ENCODE assay signal across 8 cellular contexts in genomic region chr7:22821702-22822485, GRCh38. TPM values are rescaled to one million over a fixed set of nuclear protein-coding genes. Genes with fewer than 3 reads are reported as not detected.
DNase-seq lines count a peak whose midpoint lies in the region; ATAC-seq, FAIRE-seq and TF ChIP-seq lines count a peak whose summit lies in the region.

No MANE protein-coding gene starts in this region.

- peak overlapping the region; percentile 98 to 100 for H3K4me3 ChIP-seq in duodenal mucosa (ENCODE audit: low read depth in 1 of 2, low read length in 2 of 2)
- H3K4me3 ChIP-seq in mononuclear cell (ENCODE audit: low read length): peak overlapping the region; percentile 91
- peak overlapping the region; percentile 84 to 93 for H3K4me3 ChIP-seq in vagina

- no peak for FAIRE-seq in RCC 7860 (lab: Jason Lieb, UNC)

- H3K36me3 ChIP-seq in duodenal mucosa (ENCODE audit: control insufficient read depth in 1 of 2, insufficient read depth in 2 of 2, low read length in 2 of 2) (peaks cover under 1 to 11% of the 10 kb centered on the region in 2 donors), vagina (peaks cover 0 to 10% of the 10 kb centered on the region in 2 donors)

- TF ChIP-seq POLR2A in vagina (IDR thresholded peaks at IDR 0.05): no peak

- DNase-seq in NCI-H82 (lab: John Stamatoyannopoulos, UW): peak; percentile 32
- DNase-seq in NCI-H82 treated with DMSO at 0.1 percent for 48 hours (lab: John Stamatoyannopoulos, UW; ENCODE audit: unreplicated experiment): no peak
- DNase-seq in RCC 7860 (ENCODE audit: low spot score): peak; percentile 22
- DNase-seq in vagina (ENCODE audit: extremely low spot score in 2 of 2): no peak

- ATAC-seq in GM18868 (IDR thresholded peaks at IDR 0.05; ENCODE audit: unreplicated experiment) (no peak), HG03196 (IDR thresholded peaks at IDR 0.05; ENCODE audit: unreplicated experiment) (no peak)

- H3K4me1 ChIP-seq in duodenal mucosa (ENCODE audit: control insufficient read depth in 1 of 2, insufficient read depth in 2 of 2, low read length in 2 of 2) (peaks cover 5 to 27% of the 10 kb centered on the region in 2 donors), mononuclear cell (ENCODE audit: insufficient read depth, low read length) (peaks cover 28% of the 10 kb centered on the region), vagina (peaks cover 35% of the 10 kb centered on the region)

- H3K27me3 ChIP-seq in duodenal mucosa (ENCODE audit: control insufficient read depth in 1 of 2, insufficient read depth in 2 of 2, low read length in 2 of 2) (no peaks in the 10 kb centered on the region), mononuclear cell (ENCODE audit: insufficient read depth, low read length) (peaks cover 22% of the 10 kb centered on the region), vagina (no peaks in the 10 kb centered on the region)

- H3K27ac ChIP-seq in duodenal mucosa (ENCODE audit: low read depth, low read length): peak overlapping the region; percentile 48
- H3K27ac ChIP-seq in vagina: peak overlapping the region; percentile 93

- intact Hi-C loops in vagina (cut with DNase I): no loop called here

- peak overlapping the region; percentile 85 to 94 for H3K9ac ChIP-seq in duodenal mucosa (ENCODE audit: low read depth in 1 of 2, low read length in 2 of 2)

- TF ChIP-seq CTCF in vagina (IDR thresholded peaks at IDR 0.05): no peak

- no peaks in the 10 kb centered on the region for H3K9me3 ChIP-seq in duodenal mucosa (ENCODE audit: control insufficient read depth in 1 of 2, low read length in 2 of 2)
- no peaks in the 10 kb centered on the region for H3K9me3 ChIP-seq in mononuclear cell (ENCODE audit: low read depth, low read length)
- no peaks in the 10 kb centered on the region for H3K9me3 ChIP-seq in vagina

RNA-seq across cellular contexts. Expression of gene TOMM7, which starts 0.8 kb away (rescaled TPM):
- total RNA-seq in mononuclear cell: 343 TPM
- 167 TPM for total RNA-seq in vagina

Comparison
In these comparisons a context has a peak if more than half of its experiments do, and no peak if none do; other contexts are left out.
1. DNase-seq: peak in NCI-H82 (single experiment) and RCC 7860 (single experiment); none in NCI-H82 treated with DMSO at 0.1 percent for 48 hours (single experiment) and vagina (0 of 2).
2. Peak in every context shown above with its lines, with median percentiles within 50 percentile points of each other: H3K4me3 ChIP-seq.